Comparison of ENCODE assay signal across 14 cellular contexts in genomic region chr7:2203551-2204300, GRCh38. TPM values are rescaled to one million over a fixed set of nuclear protein-coding genes. Genes with fewer than 3 reads are reported as not detected.
A peak's percentile ranks its signal among the peaks of the same experiment; 100 is the strongest.
DNase-seq lines count a peak whose midpoint lies in the region; ATAC-seq and TF ChIP-seq lines count a peak whose summit lies in the region.
"Had no signal": no experiment of that assay in that cellular context is flagged by ENCODE, and none has a peak within 500 bp of the region (broad histone marks: within the 10 kb centered on the region; RNA-seq: fewer than 3 reads in every experiment).

No MANE protein-coding gene starts in this region.

- no peaks in the 10 kb centered on the region for H3K9me3 ChIP-seq in esophagus muscularis mucosa
- H3K9me3 ChIP-seq: BE2C had no signal

- H3K36me3 Mint-ChIP-seq in CD14-positive monocyte = peaks cover 74 to 87% of the 10 kb centered on the region in 2 donors
- peaks cover 6% of the 10 kb centered on the region for H3K36me3 Mint-ChIP-seq in neural crest cell (ENCODE audit: low read depth)
- peaks cover 14% of the 10 kb centered on the region for H3K36me3 Mint-ChIP-seq in activated T-cell treated with anti-CD3 and anti-CD28 coated beads, Interleukin-2, amount 50 U/mL, for 4 hours (ENCODE audit: insufficient read depth)

- H3K27me3 ChIP-seq in esophagus muscularis mucosa = no peaks in the 10 kb centered on the region
- H3K27me3 ChIP-seq: BE2C had no signal

- TF ChIP-seq EP300 in esophagus muscularis mucosa (IDR thresholded peaks at IDR 0.05) = no peak

- H3K36me3 ChIP-seq in esophagus muscularis mucosa = peaks cover 6 to 45% (median 42%) of the 10 kb centered on the region in 4 donors

- H3K4me1 Mint-ChIP-seq in CD14-positive monocyte (peaks cover 9% of the 10 kb centered on the region), neural crest cell (peaks cover 16% of the 10 kb centered on the region)
- H3K4me1 Mint-ChIP-seq in activated T-cell treated with anti-CD3 and anti-CD28 coated beads, Interleukin-2, amount 50 U/mL, for 4 hours (ENCODE audit: low read depth) = no peaks in the 10 kb centered on the region
- H3K4me1 Mint-ChIP-seq: activated naive CD4-positive, alpha-beta T cell treated with anti-CD3 and anti-CD28 coated beads, Interleukin-2, amount 50 U/mL, for 24 hours had no signal

- H3K4me3 Mint-ChIP-seq in CD14-positive monocyte (no peak overlapping the region), neural crest cell (no peak overlapping the region)
- H3K4me3 Mint-ChIP-seq in activated T-cell treated with anti-CD3 and anti-CD28 coated beads, Interleukin-2, amount 50 U/mL, for 4 hours = no peak overlapping the region
- H3K4me3 Mint-ChIP-seq: activated CD4-positive, alpha-beta memory T cell treated with anti-CD3 and anti-CD28 coated beads for 36 hours; activated naive CD4-positive, alpha-beta T cell treated with anti-CD3 and anti-CD28 coated beads, Interleukin-2, amount 50 U/mL, for 24 hours had no signal

- DNase-seq in CD14-positive monocyte (ENCODE audit: low spot score) = no peak
- no peak for DNase-seq in esophagus muscularis mucosa (ENCODE audit: extremely low spot score)
- no peak for DNase-seq in neural crest cell (ENCODE audit: low read depth, low spot score)
- DNase-seq in NCI-H2196 (lab: John Stamatoyannopoulos, UW; ENCODE audit: unreplicated experiment) = no peak
- DNase-seq in GOT3 (lab: John Stamatoyannopoulos, UW) = no peak
- DNase-seq in lower leg skin (ENCODE audit: low spot score in 2 of 2) = no peak
- no peak for DNase-seq in activated T-cell treated with anti-CD3 and anti-CD28 coated beads, Interleukin-2, amount 50 U/mL, for 4 hours
- DNase-seq: activated CD4-positive, alpha-beta memory T cell treated with anti-CD3 and anti-CD28 coated beads for 36 hours; BE2C; NCI-H1048; NCI-H82; stimulated activated naive CD4-positive, alpha-beta T cell treated with Interleukin-2 at 50 U/mL for 16 hours had no signal

- TF ChIP-seq POLR2A in esophagus muscularis mucosa (IDR thresholded peaks at IDR 0.05; ENCODE audit: low read depth) (no peak), lower leg skin (IDR thresholded peaks at IDR 0.05) (no peak)

- peak; percentile 53 for ATAC-seq in HG02571 (IDR thresholded peaks at IDR 0.05; ENCODE audit: unreplicated experiment)
- ATAC-seq in activated T-cell treated with anti-CD3 and anti-CD28 coated beads, Interleukin-2, amount 50 U/mL, for 4 hours = no peak

- H3K27ac Mint-ChIP-seq in CD14-positive monocyte (peak overlapping the region in 6 of 7 donors; percentile 33 to 88 (median 54)), neural crest cell (ENCODE audit: unreplicated experiment) (peak overlapping the region; percentile 62)
- H3K27ac Mint-ChIP-seq: activated CD4-positive, alpha-beta memory T cell treated with anti-CD3 and anti-CD28 coated beads for 36 hours; activated naive CD4-positive, alpha-beta T cell treated with anti-CD3 and anti-CD28 coated beads, Interleukin-2, amount 50 U/mL, for 24 hours had no signal

- peaks cover 0 to 2% (median 0%) of the 10 kb centered on the region in 3 donors for H3K27me3 Mint-ChIP-seq in CD14-positive monocyte (ENCODE audit: low read depth in 3 of 3)
- H3K27me3 Mint-ChIP-seq in neural crest cell (ENCODE audit: low read depth) = no peaks in the 10 kb centered on the region
- H3K27me3 Mint-ChIP-seq in activated T-cell treated with anti-CD3 and anti-CD28 coated beads, Interleukin-2, amount 50 U/mL, for 4 hours (ENCODE audit: low read depth) = no peaks in the 10 kb centered on the region
- H3K27me3 Mint-ChIP-seq: activated CD4-positive, alpha-beta memory T cell treated with anti-CD3 and anti-CD28 coated beads for 36 hours; activated naive CD4-positive, alpha-beta T cell treated with anti-CD3 and anti-CD28 coated beads, Interleukin-2, amount 50 U/mL, for 24 hours had no signal

- no peak for TF ChIP-seq CTCF in CD14-positive monocyte (IDR thresholded peaks at IDR 0.05)
- no peak for TF ChIP-seq CTCF in esophagus muscularis mucosa (IDR thresholded peaks at IDR 0.05)
- no peak for TF ChIP-seq CTCF in neural crest cell (conservative IDR thresholded peaks at IDR 0.05)
- TF ChIP-seq CTCF in lower leg skin (IDR thresholded peaks at IDR 0.05) = no peak

- intact Hi-C loops in CD14-positive monocyte (cut with micrococcal nuclease) (no loop called here), esophagus muscularis mucosa (cut with DNase I) (no loop called here), lower leg skin (cut with DNase I; ENCODE audit: low total_unique reads) (no loop called here)

- H3K4me3 ChIP-seq in esophagus muscularis mucosa (no peak overlapping the region), lower leg skin (ENCODE audit: low read depth, poor library complexity, severe bottlenecking) (no peak overlapping the region)

- peak overlapping the region in 3 of 4 donors; percentile 30 to 54 (median 32) for H3K27ac ChIP-seq in esophagus muscularis mucosa (replicated peaks in 1 of 4)

- peaks cover 15 to 37% (median 33%) of the 10 kb centered on the region in 4 donors for H3K4me1 ChIP-seq in esophagus muscularis mucosa

- WGBS in esophagus muscularis mucosa = 57% methylated on average over 14 of the region's 15 CpGs
- WGBS in lower leg skin, 2 donors = 76 to 81% methylated on average over 15 of the region's 15 CpGs

- peaks cover 0 to 3% (median 0%) of the 10 kb centered on the region in 7 donors for H3K9me3 Mint-ChIP-seq in CD14-positive monocyte
- H3K9me3 Mint-ChIP-seq in neural crest cell = no peaks in the 10 kb centered on the region
- H3K9me3 Mint-ChIP-seq in activated T-cell treated with anti-CD3 and anti-CD28 coated beads, Interleukin-2, amount 50 U/mL, for 4 hours = no peaks in the 10 kb centered on the region
- H3K9me3 Mint-ChIP-seq: activated CD4-positive, alpha-beta memory T cell treated with anti-CD3 and anti-CD28 coated beads for 36 hours; activated naive CD4-positive, alpha-beta T cell treated with anti-CD3 and anti-CD28 coated beads, Interleukin-2, amount 50 U/mL, for 24 hours had no signal

RNA-seq across cellular contexts. Expression of gene MAD1L1, which starts 29.0 kb away (rescaled TPM):
- polyA plus RNA-seq in CD14-positive monocyte = 10 to 100 TPM; 22.0 to 33.2 TPM
- total RNA-seq in esophagus muscularis mucosa (10 to 100 TPM; 22.2 to 33.1 (median 29.5) TPM), neural crest cell (49.7 and 53.8 TPM in 2 replicates), lower leg skin (10 to 100 TPM; 37.7 to 77.8 (median 59.4) TPM)
- total RNA-seq in activated T-cell treated with anti-CD3 and anti-CD28 coated beads, Interleukin-2, amount 50 U/mL, for 4 hours = 10 to 100 TPM; 55.8 to 59.4 (median 57.9) TPM

RNA-seq across cellular contexts. Expression of gene MRM2, which starts 38.3 kb away (rescaled TPM):
- 10 to 100 TPM; 26.7 to 32.5 TPM for polyA plus RNA-seq in CD14-positive monocyte
- total RNA-seq in esophagus muscularis mucosa (10 to 100 TPM; 13.3 to 20.3 (median 16.5) TPM), neural crest cell (45.1 and 48.5 TPM in 2 replicates), lower leg skin (10 to 100 TPM; 17.6 to 26.1 (median 23.9) TPM)
- total RNA-seq in activated T-cell treated with anti-CD3 and anti-CD28 coated beads, Interleukin-2, amount 50 U/mL, for 4 hours = 10 to 100 TPM; 49.9 to 56.5 (median 51.2) TPM

RNA-seq across cellular contexts. Expression of gene NUDT1, which starts 38.3 kb away (rescaled TPM):
- polyA plus RNA-seq in CD14-positive monocyte = 10 to 100 TPM; 40.8 to 42.6 TPM
- total RNA-seq in esophagus muscularis mucosa = 10 to 100 TPM; 10.9 to 18.7 (median 18.0) TPM
- total RNA-seq in neural crest cell = 54.9 and 60.2 TPM in 2 replicates
- total RNA-seq in lower leg skin = 10 to 100 TPM; 33.2 to 43.1 (median 35.8) TPM
- total RNA-seq in activated T-cell treated with anti-CD3 and anti-CD28 coated beads, Interleukin-2, amount 50 U/mL, for 4 hours = 100 to 1,000 TPM in 1 of 3 donors, 10 to 100 TPM in 2; 83.7 to 105 (median 96.8) TPM
